ENCODE assay signal across 20 cellular contexts in genomic region chr5:3225201-3225960, GRCh38.
"Had no signal": no experiment of that assay in that cellular context is flagged by ENCODE, and none has a peak within 500 bp of the region (broad histone marks: within the 10 kb centered on the region; RNA-seq: fewer than 3 reads in every experiment).

No MANE protein-coding gene starts in this region.

- H3K27ac ChIP-seq: epithelial cell of prostate, esophagus squamous epithelium, foreskin keratinocyte, hepatocyte, left ventricle myocardium inferior, sigmoid colon, skin epidermis, stomach, uterus had no signal

- H3K4me2 ChIP-seq: hepatocyte had no signal

- H3K27ac Mint-ChIP-seq: dendritic cell treated with granulocyte-macrophage colony-stimulating factor and Interleukin-4, amounts not matched to agents 40 ng/mL and 50 ng/mL, for 4 days; effector memory CD8-positive, alpha-beta T cell; naive B cell; nephron had no signal

- H3K27me3 ChIP-seq: esophagus squamous epithelium, foreskin keratinocyte, hepatocyte, sigmoid colon, stomach, uterus had no signal

- H3K27me3 Mint-ChIP-seq: dendritic cell treated with granulocyte-macrophage colony-stimulating factor and Interleukin-4, amounts not matched to agents 40 ng/mL and 50 ng/mL, for 4 days; effector memory CD8-positive, alpha-beta T cell; naive B cell had no signal

- H3K36me3 Mint-ChIP-seq: naive B cell had no signal

- DNase-seq: effector memory CD8-positive, alpha-beta T cell; esophagus squamous epithelium; foreskin keratinocyte; kidney; left cardiac atrium; mesenchymal stem cell; naive B cell; sigmoid colon; stimulated activated CD4-positive, alpha-beta T cell treated with anti-CD3 and anti-CD28 coated beads, Interleukin-12 subunit alpha, Interleukin-12 subunit beta, amount 100 ng/mL, for 4 hours; stimulated activated naive CD4-positive, alpha-beta T cell; stomach; trophoblast cell; uterus had no signal

- ATAC-seq: effector memory CD8-positive, alpha-beta T cell; foreskin keratinocyte had no signal

- H3K9me3 ChIP-seq: esophagus squamous epithelium, left ventricle myocardium inferior, sigmoid colon, uterus had no signal

- H3K4me3 ChIP-seq: esophagus squamous epithelium, hepatocyte, left ventricle myocardium inferior, lung, sigmoid colon, skin epidermis, stomach, uterus had no signal

- H3K79me2 ChIP-seq: hepatocyte had no signal

- H3K4me3 Mint-ChIP-seq: dendritic cell treated with granulocyte-macrophage colony-stimulating factor and Interleukin-4, amounts not matched to agents 40 ng/mL and 50 ng/mL, for 4 days; effector memory CD8-positive, alpha-beta T cell; naive B cell; nephron had no signal

- H3K36me3 ChIP-seq: esophagus squamous epithelium, left ventricle myocardium inferior, sigmoid colon, stomach, uterus had no signal

- H2AFZ ChIP-seq: hepatocyte had no signal

- H3K4me1 ChIP-seq: esophagus squamous epithelium, foreskin keratinocyte, sigmoid colon, stomach, uterus had no signal

- H3K4me1 Mint-ChIP-seq: naive B cell, nephron had no signal

- H3K9me3 Mint-ChIP-seq: dendritic cell treated with granulocyte-macrophage colony-stimulating factor and Interleukin-4, amounts not matched to agents 40 ng/mL and 50 ng/mL, for 4 days; nephron had no signal
